ENCODE assay signal across 8 cellular contexts in genomic region chr15:52558196-52558595, GRCh38. TPM values are rescaled to one million over a fixed set of nuclear protein-coding genes. Genes with fewer than 3 reads are reported as not detected.
DNase-seq lines count a peak whose midpoint lies in the region; ATAC-seq and TF ChIP-seq lines count a peak whose summit lies in the region.

No MANE protein-coding gene starts in this region.

- peaks cover 14% of the 10 kb centered on the region; the same call in 1 of the 2 replicates for H4K20me1 ChIP-seq in GM23248 (ENCODE audit: insufficient read depth)

- H3K4me1 ChIP-seq in GM23248 (ENCODE audit: insufficient read depth) = peaks cover 30% of the 10 kb centered on the region
- H3K4me1 ChIP-seq in right atrium auricular region = peaks cover 0 to 46% of the 10 kb centered on the region in 2 donors
- peaks cover 12 to 90% (median 17%) of the 10 kb centered on the region in 3 donors for H3K4me1 ChIP-seq in gastroesophageal sphincter

- peaks cover 5% of the 10 kb centered on the region for H3K36me3 Mint-ChIP-seq in activated naive CD4-positive, alpha-beta T cell treated with anti-CD3 and anti-CD28 coated beads, Interleukin-2, amount 50 U/mL, for 24 hours
- peaks cover 10% of the 10 kb centered on the region for H3K36me3 Mint-ChIP-seq in natural killer cell treated with Interleukin-12 subunit alpha and Interleukin-12 subunit beta and Interleukin-15 and Interleukin-18, amount 100 ng/mL, for 72 hours

- no peak overlapping the region for H3K9ac ChIP-seq in GM23248

- peak; percentile 96 to 99 for ATAC-seq in natural killer cell treated with Interleukin-12 subunit alpha and Interleukin-12 subunit beta and Interleukin-15 and Interleukin-18, amount 100 ng/mL, for 72 hours
- no peak for ATAC-seq in gastroesophageal sphincter

- TF ChIP-seq CTCF in right atrium auricular region (IDR thresholded peaks at IDR 0.05) = no peak
- no peak for TF ChIP-seq CTCF in gastroesophageal sphincter (IDR thresholded peaks at IDR 0.05)

- peak overlapping the region; percentile 21 for H3K4me2 ChIP-seq in GM23248 (ENCODE audit: unreplicated experiment)

- no peaks in the 10 kb centered on the region for H3K9me3 ChIP-seq in GM23248 (ENCODE audit: low read depth)
- no peaks in the 10 kb centered on the region for H3K9me3 ChIP-seq in right atrium auricular region
- no peaks in the 10 kb centered on the region for H3K9me3 ChIP-seq in gastroesophageal sphincter

- H3K4me3 Mint-ChIP-seq in activated naive CD4-positive, alpha-beta T cell treated with anti-CD3 and anti-CD28 coated beads, Interleukin-2, amount 50 U/mL, for 24 hours = peak overlapping the region; percentile 15
- H3K4me3 Mint-ChIP-seq in natural killer cell treated with Interleukin-12 subunit alpha and Interleukin-12 subunit beta and Interleukin-15 and Interleukin-18, amount 100 ng/mL, for 72 hours = peak overlapping the region; percentile 77

- H3K27ac ChIP-seq in GM23248 (peak overlapping the region; percentile 48), right atrium auricular region (no peak overlapping the region), gastroesophageal sphincter (no peak overlapping the region)

- H3F3A ChIP-seq in GM23248 (ENCODE audit: insufficient read depth) = 0 out of 2 replicates have a peak, but pooled peaks cover 12% of the 10 kb centered on the region

- H3K4me3 ChIP-seq in GM23248 (no peak overlapping the region), H7 (ENCODE audit: insufficient read depth, low read depth, low read length) (no peak overlapping the region), right atrium auricular region (no peak overlapping the region), gastroesophageal sphincter (no peak overlapping the region)

- peaks cover 65% of the 10 kb centered on the region for H3K4me1 Mint-ChIP-seq in activated naive CD4-positive, alpha-beta T cell treated with anti-CD3 and anti-CD28 coated beads, Interleukin-2, amount 50 U/mL, for 24 hours
- peaks cover 34 to 56% of the 10 kb centered on the region in 2 donors for H3K4me1 Mint-ChIP-seq in natural killer cell treated with Interleukin-12 subunit alpha and Interleukin-12 subunit beta and Interleukin-15 and Interleukin-18, amount 100 ng/mL, for 72 hours (ENCODE audit: low read depth in 2 of 2)

- in situ Hi-C loops in GM23248 (cut with MboI) = no loop called here

- no peaks in the 10 kb centered on the region for H3K9me2 ChIP-seq in GM23248 (ENCODE audit: insufficient read depth)

- no peak for TF ChIP-seq POLR2A in gastroesophageal sphincter (IDR thresholded peaks at IDR 0.05)

- H3K36me3 ChIP-seq in GM23248 (ENCODE audit: low read depth) (peaks cover 27% of the 10 kb centered on the region), H7 (replicated peaks; ENCODE audit: control insufficient read depth, insufficient read depth, low read length) (peaks cover 3% of the 10 kb centered on the region), right atrium auricular region (peaks cover 11% of the 10 kb centered on the region), gastroesophageal sphincter (peaks cover 0 to 15% of the 10 kb centered on the region in 2 donors)

- 0 out of 2 replicates have a peak overlapping the region, but pooled peaks have one; percentile 10 for H2AFZ ChIP-seq in GM23248

- H3K27ac Mint-ChIP-seq in activated naive CD4-positive, alpha-beta T cell treated with anti-CD3 and anti-CD28 coated beads, Interleukin-2, amount 50 U/mL, for 24 hours = peak overlapping the region; percentile 72
- H3K27ac Mint-ChIP-seq in natural killer cell treated with Interleukin-12 subunit alpha and Interleukin-12 subunit beta and Interleukin-15 and Interleukin-18, amount 100 ng/mL, for 72 hours = peak overlapping the region; percentile 87 to 96

- H3K27me3 Mint-ChIP-seq in activated naive CD4-positive, alpha-beta T cell treated with anti-CD3 and anti-CD28 coated beads, Interleukin-2, amount 50 U/mL, for 24 hours = no peaks in the 10 kb centered on the region
- no peaks in the 10 kb centered on the region for H3K27me3 Mint-ChIP-seq in natural killer cell treated with Interleukin-12 subunit alpha and Interleukin-12 subunit beta and Interleukin-15 and Interleukin-18, amount 100 ng/mL, for 72 hours

- 74 to 75% methylated on average over 5 of the region's 5 CpGs for WGBS in GM23248 (ENCODE audit: low coverage in 1 of 2, low lambda C conversion rate in 2 of 2, missing lambda C conversion rate in 2 of 2), 2 experiments
- WGBS in gastroesophageal sphincter (ENCODE audit: low coverage in 1 of 2), 2 donors = 69 to 92% methylated on average over 4 to 5 of the region's 5 CpGs

- H3K79me2 ChIP-seq in GM23248 (ENCODE audit: insufficient read depth) = peaks cover 100% of the 10 kb centered on the region

- H3K27me3 ChIP-seq in GM23248 (replicated peaks; ENCODE audit: insufficient read depth) = no peaks in the 10 kb centered on the region
- H3K27me3 ChIP-seq in H7 (ENCODE audit: control insufficient read depth, insufficient read depth, low read length) = no peaks in the 10 kb centered on the region
- H3K27me3 ChIP-seq in right atrium auricular region = no peaks in the 10 kb centered on the region
- no peaks in the 10 kb centered on the region for H3K27me3 ChIP-seq in gastroesophageal sphincter

- no peaks in the 10 kb centered on the region for H3K9me3 Mint-ChIP-seq in activated naive CD4-positive, alpha-beta T cell treated with anti-CD3 and anti-CD28 coated beads, Interleukin-2, amount 50 U/mL, for 24 hours
- no peaks in the 10 kb centered on the region for H3K9me3 Mint-ChIP-seq in natural killer cell treated with Interleukin-12 subunit alpha and Interleukin-12 subunit beta and Interleukin-15 and Interleukin-18, amount 100 ng/mL, for 72 hours

- DNase-seq in EL (peak; percentile 69), GM23248 (peak; percentile 59), M059J (ENCODE audit: low read depth) (peak; percentile 84), H7 (no peak), right atrium auricular region (ENCODE audit: low spot score) (no peak)
- DNase-seq in natural killer cell treated with Interleukin-12 subunit alpha and Interleukin-12 subunit beta and Interleukin-15 and Interleukin-18, amount 100 ng/mL, for 72 hours (ENCODE audit: low spot score) = peak; percentile 73

- TF ChIP-seq EP300 in gastroesophageal sphincter (IDR thresholded peaks at IDR 0.05) = no peak

RNA-seq across cellular contexts. Expression of gene ARPP19, which starts 10.6 kb away (rescaled TPM):
- total RNA-seq in GM23248 (2014; rRNA removed; shearing (Covaris generic)) = 89.1 and 122 TPM in 2 replicates
- polyA plus RNA-seq in GM23248 (2016; fragmentation: Nextera tagmentation; extraction: Ambion mirVana) = 68.9 and 70.0 TPM in 2 replicates
- 133 and 137 TPM in 2 replicates for total RNA-seq in M059J (2014; rRNA removed; shearing (Covaris generic))
- 100 to 1,000 TPM in 1 of 2 donors, 10 to 100 TPM in 1; 98.0 to 135 TPM for total RNA-seq in natural killer cell treated with Interleukin-12 subunit alpha and Interleukin-12 subunit beta and Interleukin-15 and Interleukin-18, amount 100 ng/mL, for 72 hours
- total RNA-seq in H7 (2014; rRNA removed; shearing (Covaris generic)) = 108 and 124 TPM in 2 replicates
- total RNA-seq in right atrium auricular region (10 to 100 TPM; 82.7 to 94.3 TPM), gastroesophageal sphincter (100 to 1,000 TPM; 172 to 226 (median 193) TPM)

RNA-seq across cellular contexts. Expression of gene MYO5A, which starts 29.5 kb away (rescaled TPM):
- total RNA-seq in GM23248 (2014; rRNA removed; shearing (Covaris generic)) = 30.6 and 33.3 TPM in 2 replicates
- polyA plus RNA-seq in GM23248 (2016; fragmentation: Nextera tagmentation; extraction: Ambion mirVana) = 12.1 and 14.0 TPM in 2 replicates
- 14.7 and 23.6 TPM in 2 replicates for total RNA-seq in M059J (2014; rRNA removed; shearing (Covaris generic))
- total RNA-seq in natural killer cell treated with Interleukin-12 subunit alpha and Interleukin-12 subunit beta and Interleukin-15 and Interleukin-18, amount 100 ng/mL, for 72 hours = 10 to 100 TPM; 42.4 to 49.5 TPM
- 9.7 and 13.4 TPM in 2 replicates for total RNA-seq in H7 (2014; rRNA removed; shearing (Covaris generic))
- total RNA-seq in right atrium auricular region = 10 to 100 TPM; 12.3 to 21.5 TPM
- 10 to 100 TPM; 24.3 to 41.9 (median 31.2) TPM for total RNA-seq in gastroesophageal sphincter

Comparison
In these comparisons a context has a peak if more than half of its experiments do, and no peak if none do; other contexts are left out.
1. DNase-seq: peak in EL (single experiment), GM23248 (single experiment), M059J (single experiment) and natural killer cell treated with Interleukin-12 subunit alpha and Interleukin-12 subunit beta and Interleukin-15 and Interleukin-18, amount 100 ng/mL, for 72 hours (single experiment); none in H7 (single experiment) and right atrium auricular region (single experiment).